In the genomic region with DNA sequence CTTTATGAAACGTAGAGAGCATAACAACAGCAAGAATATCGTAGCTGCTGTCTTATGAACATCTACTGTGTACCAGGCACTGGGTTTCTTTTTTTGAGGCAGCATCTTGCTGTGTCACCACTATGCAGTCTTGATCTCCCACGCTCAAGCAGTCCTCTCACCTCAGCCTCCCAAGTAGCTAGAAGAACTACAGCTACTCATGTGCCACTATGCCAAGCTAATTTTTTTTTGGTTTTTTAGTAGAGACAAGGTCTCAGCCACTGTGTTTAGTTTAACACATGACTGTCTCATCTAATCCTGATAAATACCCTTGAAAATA, we compare ENCODE assay signal across 12 cellular contexts.
DNase-seq lines count a peak whose midpoint lies in the region; ATAC-seq and TF ChIP-seq lines count a peak whose summit lies in the region.
"Had no signal": no experiment of that assay in that cellular context is flagged by ENCODE, and none has a peak within 500 bp of the region (broad histone marks: within the 10 kb centered on the region; RNA-seq: fewer than 3 reads in every experiment).

No MANE protein-coding gene starts in this region.

- peak; percentile 16 for DNase-seq in DMS79 treated with DMSO at 0.1 percent for 48 hours (lab: John Stamatoyannopoulos, UW)
- DNase-seq in brain microvascular endothelial cell: no peak
- no peak for DNase-seq in spleen
- DNase-seq in C1 segment of cervical spinal cord (lab: John Stamatoyannopoulos, UW): no peak
- DNase-seq in KG1 (lab: John Stamatoyannopoulos, UW): no peak
- no peak for DNase-seq in UCSD-AML1 (lab: John Stamatoyannopoulos, UW; ENCODE audit: unreplicated experiment)
- DNase-seq: natural killer cell; NCI-H1417; stimulated activated CD4-positive, alpha-beta T cell treated with anti-CD3 and anti-CD28 coated beads, Interleukin-12 subunit alpha, Interleukin-12 subunit beta, amount 100 ng/mL, for 4 hours had no signal

- TF ChIP-seq POLR2A in spleen (IDR thresholded peaks at IDR 0.05): no peak

- in situ Hi-C loops in brain microvascular endothelial cell (cut with HindIII; ENCODE audit: low pct_ligation_motif_present, low sequenced_read_pairs): no loop called here

- no peaks in the 10 kb centered on the region for H3K36me3 ChIP-seq in brain microvascular endothelial cell (replicated peaks)
- H3K36me3 ChIP-seq in spleen: peaks cover 0 to 19% (median 0%) of the 10 kb centered on the region in 6 donors
- H3K36me3 ChIP-seq: SJCRH30 had no signal

- intact Hi-C loops in spleen (cut with DNase I; ENCODE audit: low total_unique reads): no loop called here

- no peak for ATAC-seq in GM19351 (IDR thresholded peaks at IDR 0.05; ENCODE audit: unreplicated experiment)
- ATAC-seq: natural killer cell had no signal

- H3K4me1 ChIP-seq in spleen: peaks cover 5 to 35% (median 13%) of the 10 kb centered on the region in 6 donors

- peak overlapping the region; percentile 92 for H3K27ac ChIP-seq in brain microvascular endothelial cell
- peak overlapping the region; percentile 31 for H3K27ac ChIP-seq in layer of hippocampus (ENCODE audit: low read depth, low read length)
- peak overlapping the region in 7 of 8 donors; percentile 27 to 66 (median 48) for H3K27ac ChIP-seq in spleen
- H3K27ac ChIP-seq: SJCRH30 had no signal

- H3K27me3 ChIP-seq in brain microvascular endothelial cell (replicated peaks): no peaks in the 10 kb centered on the region
- H3K27me3 ChIP-seq in layer of hippocampus (ENCODE audit: control insufficient read depth, insufficient read depth, low read length): no peaks in the 10 kb centered on the region
- no peaks in the 10 kb centered on the region for H3K27me3 ChIP-seq in spleen (replicated peaks in 1 of 7)
- H3K27me3 ChIP-seq: SJCRH30 had no signal

- 62 to 90% (median 76%) methylated on average over 3 of the region's 3 CpGs for WGBS in spleen, 5 donors

- no peaks in the 10 kb centered on the region for H3K9me3 ChIP-seq in spleen
- H3K9me3 ChIP-seq: SJCRH30 had no signal

- H3K4me3 ChIP-seq in brain microvascular endothelial cell (ENCODE audit: low read depth, low read length): no peak overlapping the region
- H3K4me3 ChIP-seq in spleen: no peak overlapping the region
- H3K4me3 ChIP-seq: SJCRH30 had no signal

- TF ChIP-seq CTCF in brain microvascular endothelial cell (IDR thresholded peaks at IDR 0.05; ENCODE audit: low read depth, low read length, missing control alignments): no peak
- TF ChIP-seq CTCF in spleen (IDR thresholded peaks at IDR 0.05 in 8 of 11, conservative IDR thresholded peaks at IDR 0.05 in 3 of 11): no peak

Comparison
In these comparisons a context has a peak if more than half of its experiments do, and no peak if none do; other contexts are left out.
1. H3K27ac ChIP-seq: peak in every context shown above with its lines; median percentile 92 in brain microvascular endothelial cell; 48 in spleen; 31 in layer of hippocampus.